17 cellular contexts compared by ENCODE assay signal in the genomic region with DNA sequence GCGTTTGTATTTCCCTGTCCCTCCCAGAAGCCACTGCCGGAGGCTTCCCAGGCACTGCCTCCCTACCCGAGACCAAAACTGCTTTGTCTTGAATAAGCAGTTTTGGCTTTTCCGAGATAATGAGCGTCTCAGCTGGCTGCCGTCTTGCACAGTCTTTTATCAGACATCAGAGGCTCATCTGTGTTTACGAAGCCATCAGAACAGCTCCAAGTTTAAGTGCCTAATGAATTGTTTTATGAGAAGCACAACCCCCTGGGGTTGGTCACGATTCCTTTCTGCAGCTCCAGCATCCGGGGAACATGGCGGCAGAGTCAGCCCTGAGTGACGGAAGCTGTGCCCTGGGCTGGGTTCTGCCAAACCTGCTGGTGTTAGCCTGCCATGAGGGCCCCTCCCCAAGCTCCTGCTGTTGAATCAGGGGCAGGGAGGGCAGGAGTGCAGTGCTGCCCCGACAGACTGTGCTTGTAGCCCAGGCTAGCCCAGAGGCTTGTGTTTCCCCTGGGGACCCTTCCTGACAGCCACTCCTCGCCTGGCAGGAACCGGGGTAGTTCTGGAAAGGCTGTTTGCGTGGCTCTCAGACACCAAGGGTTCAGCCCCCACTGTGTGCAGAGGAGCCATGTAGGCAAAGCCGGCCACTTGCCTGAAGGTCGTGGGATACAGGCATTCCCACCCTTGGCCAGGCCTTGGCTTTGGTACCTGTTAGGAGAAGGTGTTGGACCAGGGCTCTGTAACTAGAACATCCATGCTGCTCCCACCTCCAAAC.
A peak's percentile ranks its signal among the peaks of the same experiment; 100 is the strongest.
DNase-seq lines count a peak whose midpoint lies in the region; ATAC-seq lines count a peak whose summit lies in the region.
"Had no signal": no experiment of that assay in that cellular context is flagged by ENCODE, and none has a peak within 500 bp of the region (broad histone marks: within the 10 kb centered on the region; RNA-seq: fewer than 3 reads in every experiment).

No MANE protein-coding gene starts in this region.

- no peaks in the 10 kb centered on the region for H3K4me1 ChIP-seq in CD4-positive, alpha-beta memory T cell (ENCODE audit: insufficient read depth, low read length)
- no peaks in the 10 kb centered on the region for H3K4me1 ChIP-seq in HAP-1
- H3K4me1 ChIP-seq: upper lobe of left lung had no signal

- POLR2A ChIA-PET in CD4-positive, alpha-beta memory T cell (lab: Charles Lee; ENCODE audit: partially characterized antibody): no interaction called here

- intact Hi-C loops in head of caudate nucleus (cut with DNase I): no loop called here
- intact Hi-C loops in posterior cingulate gyrus (cut with DNase I): no loop called here
- intact Hi-C loops in CD4-positive, alpha-beta memory T cell (cut with micrococcal nuclease): no loop called here

- no peak overlapping the region for H3K4me3 Mint-ChIP-seq in CD4-positive, alpha-beta memory T cell
- H3K4me3 Mint-ChIP-seq: B cell, memory B cell, T-cell had no signal

- H3K9me3 ChIP-seq in CD4-positive, alpha-beta memory T cell (ENCODE audit: control insufficient read depth in 1 of 2, low read length in 2 of 2): no peaks in the 10 kb centered on the region
- no peaks in the 10 kb centered on the region for H3K9me3 ChIP-seq in HAP-1
- H3K9me3 ChIP-seq: upper lobe of left lung had no signal

- peaks cover 0 to 1% (median 0%) of the 10 kb centered on the region in 4 donors for H3K4me1 Mint-ChIP-seq in CD4-positive, alpha-beta memory T cell
- H3K4me1 Mint-ChIP-seq: B cell, memory B cell, T-cell had no signal

- no peaks in the 10 kb centered on the region for H3K36me3 Mint-ChIP-seq in CD4-positive, alpha-beta memory T cell
- H3K36me3 Mint-ChIP-seq: memory B cell, T-cell had no signal

- H3K27ac Mint-ChIP-seq in CD4-positive, alpha-beta memory T cell: no peak overlapping the region
- H3K27ac Mint-ChIP-seq: B cell, memory B cell, T-cell had no signal

- no peak overlapping the region for H3K4me3 ChIP-seq in CD4-positive, alpha-beta memory T cell (ENCODE audit: low read length in 2 of 2)
- H3K4me3 ChIP-seq in HAP-1: no peak overlapping the region
- H3K4me3 ChIP-seq: GM12878, PC-9, upper lobe of left lung had no signal

- H3K27ac ChIP-seq in CD4-positive, alpha-beta memory T cell (ENCODE audit: low read depth, low read length): no peak overlapping the region
- H3K27ac ChIP-seq: PC-9, upper lobe of left lung had no signal

- CTCF ChIA-PET in CD4-positive, alpha-beta memory T cell (lab: Charles Lee; ENCODE audit: partially characterized antibody): no interaction called here

- in situ Hi-C loops in HAP-1 (cut with MboI; ENCODE audit: low sequenced_read_pairs): no loop called here

- no peaks in the 10 kb centered on the region for H3K27me3 ChIP-seq in CD4-positive, alpha-beta memory T cell (ENCODE audit: insufficient read depth, low read length)
- no peaks in the 10 kb centered on the region for H3K27me3 ChIP-seq in HAP-1 (ENCODE audit: low read depth)
- H3K27me3 ChIP-seq: upper lobe of left lung had no signal

- no peaks in the 10 kb centered on the region for H3K36me3 ChIP-seq in CD4-positive, alpha-beta memory T cell (ENCODE audit: insufficient read depth, low read length)
- H3K36me3 ChIP-seq in HAP-1 (replicated peaks): no peaks in the 10 kb centered on the region
- H3K36me3 ChIP-seq: upper lobe of left lung had no signal

- no peaks in the 10 kb centered on the region for H3K27me3 Mint-ChIP-seq in CD4-positive, alpha-beta memory T cell
- H3K27me3 Mint-ChIP-seq: B cell, T-cell had no signal

- no peak for ATAC-seq in GM21717 (IDR thresholded peaks at IDR 0.05; ENCODE audit: unreplicated experiment)
- ATAC-seq: GM12878, T-cell had no signal

- peak; percentile 31 for DNase-seq in COR-L47 (lab: John Stamatoyannopoulos, UW)
- DNase-seq in OCI-M1 (lab: John Stamatoyannopoulos, UW): peak; percentile 61
- peak in 29 of 42 donors; percentile 15 to 66 (median 36) for DNase-seq in head of caudate nucleus
- peak in 7 of 10 donors; percentile 19 to 82 (median 29) for DNase-seq in posterior cingulate gyrus
- DNase-seq in CD4-positive, alpha-beta memory T cell: no peak
- DNase-seq in HAP-1 (ENCODE audit: low spot score in 2 of 2): no peak
- no peak for DNase-seq in DMS 273 treated with DMSO at 0.1 percent for 48 hours (lab: John Stamatoyannopoulos, UW)
- DNase-seq: activated CD4-positive, alpha-beta T cell treated with anti-CD3 and anti-CD28 coated beads for 1 hour; EL; MV-4-11; PC-9; T-cell; upper lobe of left lung had no signal

- H3K9me3 Mint-ChIP-seq in CD4-positive, alpha-beta memory T cell: no peaks in the 10 kb centered on the region
- H3K9me3 Mint-ChIP-seq: memory B cell, T-cell had no signal

Comparison
In these comparisons a context has a peak if more than half of its experiments do, and no peak if none do; other contexts are left out.
1. DNase-seq: peak in COR-L47 (single experiment), OCI-M1 (single experiment), head of caudate nucleus (29 of 42) and posterior cingulate gyrus (7 of 10); none in CD4-positive, alpha-beta memory T cell (0 of 5), HAP-1 (0 of 2) and DMS 273 treated with DMSO at 0.1 percent for 48 hours (single experiment).